Comparison of ENCODE assay signal across 16 cellular contexts in genomic region chr3:62672270-62672987, GRCh38.
A peak's percentile ranks its signal among the peaks of the same experiment; 100 is the strongest.
DNase-seq lines count a peak whose midpoint lies in the region; ATAC-seq, FAIRE-seq and TF ChIP-seq lines count a peak whose summit lies in the region.
"Had no signal": no experiment of that assay in that cellular context is flagged by ENCODE, and none has a peak within 500 bp of the region (broad histone marks: within the 10 kb centered on the region; RNA-seq: fewer than 3 reads in every experiment).

No MANE protein-coding gene starts in this region.

- no peaks in the 10 kb centered on the region for H3K9me3 Mint-ChIP-seq in MCF 10A (ENCODE audit: unreplicated experiment)
- H3K9me3 Mint-ChIP-seq: activated CD4-positive, alpha-beta memory T cell treated with anti-CD3 and anti-CD28 coated beads, Interleukin-2, amount 10 ng/mL, durations not matched to agents 7 days and 5 days had no signal

- H3K14ac ChIP-seq in H1 (ENCODE audit: insufficient read length): no peak overlapping the region

- WGBS in H1 (ENCODE audit: extremely low coverage in 1 of 2, insufficient coverage in 1 of 2, insufficient read length in 1 of 2, insufficient replicate concordance in 2 of 2, low coverage in 1 of 2, low lambda C conversion rate in 2 of 2, missing lambda C conversion rate in 1 of 2), 2 experiments: 87% methylated on average over 10 of the region's 10 CpGs; no CpG with 5 or more reads in 1 of the 2 experiments

- H2BK5ac ChIP-seq in H1 (ENCODE audit: low read depth, low read length): no peak overlapping the region

- H3K27ac Mint-ChIP-seq in MCF 10A (ENCODE audit: low read depth, unreplicated experiment): no peak overlapping the region
- H3K27ac Mint-ChIP-seq: activated CD4-positive, alpha-beta memory T cell treated with anti-CD3 and anti-CD28 coated beads, Interleukin-2, amount 10 ng/mL, durations not matched to agents 7 days and 5 days had no signal

- H3K9ac ChIP-seq in H1 (replicated peaks in 1 of 4; ENCODE audit: extremely low read depth in 1 of 4, low read depth in 3 of 4, low read length in 3 of 4): no peak overlapping the region

- no peak for TF ChIP-seq RAD21 in H1 (IDR thresholded peaks at IDR 0.05 in 1 of 2, conservative IDR thresholded peaks at IDR 0.05 in 1 of 2; ENCODE audit: low read depth in 2 of 2, low read length in 2 of 2)

- no peak overlapping the region for H3K4ac ChIP-seq in H1 (replicated peaks; ENCODE audit: insufficient read length, low read depth, low read length)

- H3K4me1 Mint-ChIP-seq in MCF 10A (ENCODE audit: insufficient read depth, unreplicated experiment): peaks cover 8% of the 10 kb centered on the region
- H3K4me1 Mint-ChIP-seq: activated CD4-positive, alpha-beta memory T cell treated with anti-CD3 and anti-CD28 coated beads, Interleukin-2, amount 10 ng/mL, durations not matched to agents 7 days and 5 days had no signal

- H3K4me3 Mint-ChIP-seq in MCF 10A (ENCODE audit: unreplicated experiment): no peak overlapping the region
- H3K4me3 Mint-ChIP-seq: activated CD4-positive, alpha-beta memory T cell treated with anti-CD3 and anti-CD28 coated beads, Interleukin-2, amount 10 ng/mL, durations not matched to agents 7 days and 5 days had no signal

- H4K91ac ChIP-seq in H1 (replicated peaks; ENCODE audit: insufficient read length, low read length): no peak overlapping the region

- H3K27me3 ChIP-seq in H1 (replicated peaks in 1 of 4; ENCODE audit: control insufficient read depth in 3 of 4, extremely low read depth in 1 of 4, insufficient read depth in 3 of 4, low read length in 3 of 4): no peaks in the 10 kb centered on the region
- H3K27me3 ChIP-seq: MG63 had no signal

- no peak overlapping the region for H3K27ac ChIP-seq in H1 (ENCODE audit: low read depth, low read length)
- H3K27ac ChIP-seq: breast epithelium had no signal

- no peaks in the 10 kb centered on the region for H3K36me3 ChIP-seq in H1 (ENCODE audit: control insufficient read depth in 2 of 4, insufficient read depth in 4 of 4, low read length in 3 of 4)
- H3K36me3 ChIP-seq: breast epithelium, MG63 had no signal

- H4K8ac ChIP-seq in H1 (ENCODE audit: extremely low read depth, insufficient read depth, low read length): no peak overlapping the region

- H2AFZ ChIP-seq in H1 (ENCODE audit: low read length): no peak overlapping the region

- H4K20me1 ChIP-seq in H1 (replicated peaks in 1 of 2; ENCODE audit: control insufficient read depth in 1 of 2, insufficient read depth in 2 of 2, low read length in 2 of 2): no peaks in the 10 kb centered on the region

- no TSS peak for BruUV-seq in MCF 10A (replicated peaks; lab: Mats Ljungman, UMichigan)

- peak overlapping the region; percentile 23; the same call in 1 of the 2 replicates for H2BK15ac ChIP-seq in H1 (ENCODE audit: low read length)

- CTCF ChIA-PET in H1 (lab: Charles Lee; ENCODE audit: partially characterized antibody): interaction anchor here (0.9 kb wide), 1 partner anchor 99 kb away, joined by 3 read pairs; no protein-coding TSS in a partner anchor
- CTCF ChIA-PET in MCF 10A (lab: Yijun Ruan, JAX): interaction anchor here (0.6 to 1.2 kb wide), 4 partner anchors 21 to 559 kb away, joined by 3 to 4 read pairs (median 3); no protein-coding TSS in a partner anchor

- H2AK5ac ChIP-seq in H1 (ENCODE audit: low read depth, low read length): no peak overlapping the region; the same call in 1 of the 2 replicates

- no peak overlapping the region for H2BK20ac ChIP-seq in H1 (ENCODE audit: low read length)

- no peaks in the 10 kb centered on the region for H3K23me2 ChIP-seq in H1 (ENCODE audit: low read depth, low read length)

- POLR2A ChIA-PET in H1 (lab: Charles Lee; ENCODE audit: partially characterized antibody): no interaction called here
- POLR2A ChIA-PET in MCF 10A (lab: Yijun Ruan, JAX): no interaction called here

- TF ChIP-seq EP300 in H1 (IDR thresholded peaks at IDR 0.05; ENCODE audit: borderline replicate concordance in 1 of 2, low read depth in 2 of 2, low read length in 2 of 2): no peak

- FAIRE-seq in H1 (lab: Jason Lieb, UNC): no peak
- FAIRE-seq: urothelium cell line had no signal

- peaks cover 2 to 6% (median 3%) of the 10 kb centered on the region in 4 experiments; a peak in 6 of 7 replicates for H3K4me1 ChIP-seq in H1 (replicated peaks in 1 of 4; ENCODE audit: control insufficient read depth in 3 of 4, insufficient read depth in 4 of 4, low read length in 3 of 4)
- H3K4me1 ChIP-seq: breast epithelium, Caco-2 had no signal

- H3K23ac ChIP-seq in H1 (ENCODE audit: insufficient read length): no peak overlapping the region

- H2BK12ac ChIP-seq in H1 (ENCODE audit: low read depth, low read length): no peak overlapping the region

- H4K5ac ChIP-seq in H1 (ENCODE audit: insufficient read length, low read depth, low read length): no peak overlapping the region

- H3K36me3 Mint-ChIP-seq in MCF 10A (ENCODE audit: insufficient read depth, unreplicated experiment): no peaks in the 10 kb centered on the region

- H3K4me2 ChIP-seq in H1 (ENCODE audit: insufficient read depth in 1 of 2, low read depth in 2 of 2, low read length in 2 of 2): no peak overlapping the region

- H3K56ac ChIP-seq in H1 (replicated peaks; ENCODE audit: insufficient read length, low read depth, low read length): no peak overlapping the region

- DNase-seq in left cardiac atrium: no peak
- DNase-seq in cardiac septum (ENCODE audit: low spot score): no peak
- no peak for DNase-seq in H1 (ENCODE audit: low read depth in 1 of 2, low spot score in 2 of 2)
- DNase-seq in omental fat pad (ENCODE audit: low spot score): no peak
- DNase-seq in central memory CD4-positive, alpha-beta T cell: no peak
- DNase-seq in MCF 10A (ENCODE audit: unreplicated experiment): no peak
- DNase-seq: activated CD4-positive, alpha-beta memory T cell treated with anti-CD3 and anti-CD28 coated beads, Interleukin-2, amount 10 ng/mL, durations not matched to agents 7 days and 5 days; Caco-2; MG63; NCI-H510A; stimulated activated CD4-positive, alpha-beta T cell treated with anti-CD3 and anti-CD28 coated beads, Interleukin-4, amount 100 ng/mL, for 1 hour; stimulated activated naive CD4-positive, alpha-beta T cell had no signal

- intact Hi-C loops in left cardiac atrium (cut with DNase I) (no loop called here), cardiac septum (cut with DNase I) (no loop called here), MCF 10A (cut with micrococcal nuclease) (no loop called here)

- H3K27me3 Mint-ChIP-seq in MCF 10A (ENCODE audit: insufficient read depth, unreplicated experiment): no peaks in the 10 kb centered on the region

- no peaks in the 10 kb centered on the region for H3K79me2 ChIP-seq in H1 (ENCODE audit: control insufficient read depth in 1 of 2, insufficient read depth in 2 of 2, low read length in 2 of 2)

- no peaks in the 10 kb centered on the region for H3K79me1 ChIP-seq in H1 (ENCODE audit: low read depth, low read length)

- H3K9me3 ChIP-seq in H1 (ENCODE audit: insufficient read depth in 2 of 2, low read depth in 1 of 2, low read length in 1 of 2): no peaks in the 10 kb centered on the region
- H3K9me3 ChIP-seq: breast epithelium, Caco-2, MG63 had no signal

- TF ChIP-seq CTCF in H1 (IDR thresholded peaks at IDR 0.05; ENCODE audit: control extremely low read depth in 1 of 3, insufficient read depth in 1 of 3, low read depth in 1 of 3, low read length in 3 of 3) (no peak), omental fat pad (IDR thresholded peaks at IDR 0.05) (no peak), MCF 10A (IDR thresholded peaks at IDR 0.05; ENCODE audit: unreplicated experiment) (no peak)

- no peak overlapping the region for H2BK120ac ChIP-seq in H1 (replicated peaks; ENCODE audit: low read depth, low read length)

- no peak overlapping the region for H3K4me3 ChIP-seq in H1 (ENCODE audit: extremely low read depth in 1 of 4, insufficient read depth in 2 of 4, low read depth in 3 of 4, low read length in 4 of 4)
- H3K4me3 ChIP-seq: breast epithelium, MG63 had no signal

- no peak for TF ChIP-seq POLR2A in H1 (IDR thresholded peaks at IDR 0.05; ENCODE audit: control extremely low read depth in 1 of 2, low read depth in 2 of 2, low read length in 2 of 2)

- H3K18ac ChIP-seq in H1 (ENCODE audit: extremely low read depth, low read length): no peak overlapping the region

- ATAC-seq in left cardiac atrium (peak; percentile 16 to 78), GM21786 (IDR thresholded peaks at IDR 0.05; ENCODE audit: unreplicated experiment) (peak; percentile 77), HG03196 (IDR thresholded peaks at IDR 0.05; ENCODE audit: unreplicated experiment) (peak; percentile 78), omental fat pad (ENCODE audit: low FRiP score) (no peak)

TF ChIP-seq in H1, 55 proteins besides CTCF, POLR2A, EP300 and RAD21:
- no peak for TF ChIP-seq GABPA (IDR thresholded peaks at IDR 0.05; ENCODE audit: borderline replicate concordance, insufficient read depth, low read length)
- no peak for TF ChIP-seq RFX5 (IDR thresholded peaks at IDR 0.05; ENCODE audit: borderline replicate concordance, low read depth, low read length)
- TF ChIP-seq JUN (IDR thresholded peaks at IDR 0.05; ENCODE audit: low read depth, low read length): no peak
- TF ChIP-seq KDM5A (IDR thresholded peaks at IDR 0.05; ENCODE audit: low read length): no peak
- TF ChIP-seq KDM4A (IDR thresholded peaks at IDR 0.05; ENCODE audit: low read depth, low read length, severe bottlenecking): no peak
- TF ChIP-seq TEAD4 (IDR thresholded peaks at IDR 0.05; ENCODE audit: low read depth, low read length): no peak
- TF ChIP-seq SIX5 (IDR thresholded peaks at IDR 0.05; ENCODE audit: low read depth, low read length): no peak
TF ChIP-seq in H1: peak in this region for 0.
